ENCODE assay signal across 8 cellular contexts in genomic region chr1:30718091-30718635, GRCh38. TPM values are rescaled to one million over a fixed set of nuclear protein-coding genes. Genes with fewer than 3 reads are reported as not detected.
DNase-seq lines count a peak whose midpoint lies in the region; ATAC-seq and TF ChIP-seq lines count a peak whose summit lies in the region.

No MANE protein-coding gene starts in this region.

- no peaks in the 10 kb centered on the region for H4K20me1 ChIP-seq in KMS-11 (ENCODE audit: insufficient read depth)

- peak; percentile 88 for ATAC-seq in GM21786 (IDR thresholded peaks at IDR 0.05; ENCODE audit: unreplicated experiment)
- peak; percentile 86 for ATAC-seq in naive thymus-derived CD4-positive, alpha-beta T cell

- CTCF ChIA-PET in naive thymus-derived CD4-positive, alpha-beta T cell (lab: Charles Lee), result interaction anchor here (0.6 to 5.2 kb wide), 19 partner anchors 10 to 1536 kb away, joined by 3 to 149 read pairs (median 9); partner anchors contain the start of genes LAPTM5, MECR and SRSF4

- no peak for TF ChIP-seq CTCF in KMS-11 (conservative IDR thresholded peaks at IDR 0.05; ENCODE audit: low read depth, low read length)
- no peak for TF ChIP-seq CTCF in esophagus squamous epithelium (IDR thresholded peaks at IDR 0.05)

- H3K4me3 ChIP-seq in KMS-11 (IDR thresholded peaks at IDR 0.05; ENCODE audit: insufficient read depth, low read depth, low read length) (no peak overlapping the region), esophagus squamous epithelium (peak overlapping the region; percentile 17 to 76 (median 38))
- peak overlapping the region; percentile 58 for H3K4me3 ChIP-seq in naive thymus-derived CD4-positive, alpha-beta T cell (ENCODE audit: low read length)

- H3K4me1 ChIP-seq in KMS-11 (ENCODE audit: low read depth, poor library complexity, severe bottlenecking) (peaks cover 5% of the 10 kb centered on the region), esophagus squamous epithelium (peaks cover 0 to 38% (median 7%) of the 10 kb centered on the region in 3 donors)
- peaks cover 10 to 32% of the 10 kb centered on the region in 2 donors for H3K4me1 ChIP-seq in naive thymus-derived CD4-positive, alpha-beta T cell (ENCODE audit: control insufficient read depth in 2 of 2, insufficient read depth in 2 of 2, low read length in 2 of 2)

- peaks cover 0 to 9% (median 0%) of the 10 kb centered on the region in 5 donors for H3K36me3 Mint-ChIP-seq in naive thymus-derived CD4-positive, alpha-beta T cell

- H3K4me2 ChIP-seq in KMS-11, result peak overlapping the region; percentile 36; the same call in 1 of the 2 replicates

- no peak overlapping the region for H3K27ac ChIP-seq in KMS-11
- H3K27ac ChIP-seq in esophagus squamous epithelium, result peak overlapping the region; percentile 84 to 100 (median 96)
- peak overlapping the region; percentile 100 for H3K27ac ChIP-seq in naive thymus-derived CD4-positive, alpha-beta T cell (ENCODE audit: low read depth, low read length)

- H2AFZ ChIP-seq in KMS-11 (ENCODE audit: low read depth), result no peak overlapping the region

- H3K9me3 ChIP-seq in esophagus squamous epithelium, result peaks cover 0 to 8% (median 6%) of the 10 kb centered on the region in 3 donors
- peaks cover 0 to 9% (median 0%) of the 10 kb centered on the region in 3 experiments for H3K9me3 ChIP-seq in naive thymus-derived CD4-positive, alpha-beta T cell (ENCODE audit: control insufficient read depth in 2 of 3, low read length in 3 of 3)

- POLR2A ChIA-PET in naive thymus-derived CD4-positive, alpha-beta T cell (lab: Charles Lee), result interaction anchor here (0.5 to 42.4 kb wide), 7 partner anchors 13 to 579 kb away, joined by 3 to 1281 read pairs (median 27); partner anchors contain the start of genes LAPTM5, SNRNP40 and ZCCHC17

- intact Hi-C loops in esophagus squamous epithelium (cut with DNase I), result no loop called here
- intact Hi-C loops in naive thymus-derived CD4-positive, alpha-beta T cell (cut with micrococcal nuclease), result loop anchor here (1.0 to 10.0 kb wide), 14 partner anchors 25 to 1981 kb away; partner anchors contain the start of genes PUM1 (in 2 of the 2), SNRNP40 (in 2 of the 2), LAPTM5 (in 1 of the 2) and PTPRU (in 1 of the 2)

- H3K9me3 Mint-ChIP-seq in naive thymus-derived CD4-positive, alpha-beta T cell, result peaks cover 0 to 9% (median 0%) of the 10 kb centered on the region in 11 donors

- peak; percentile 100 for DNase-seq in DMS153 treated with DMSO at 0.1 percent for 48 hours (lab: John Stamatoyannopoulos, UW; ENCODE audit: unreplicated experiment)
- peak; percentile 100 for DNase-seq in activated T-cell treated with anti-CD3 and anti-CD28 coated beads, Interleukin-2, amount 50 U/mL, for 48 hours
- DNase-seq in esophagus squamous epithelium (lab: John Stamatoyannopoulos, UW), result peak; percentile 99
- DNase-seq in naive thymus-derived CD4-positive, alpha-beta T cell, result peak; percentile 96 to 99 (median 99)
- peak; percentile 98 for DNase-seq in stimulated activated CD8-positive, alpha-beta memory T cell treated with anti-CD3 and anti-CD28 coated beads, Interleukin-7, amount 100 ng/mL, for 48 hours (ENCODE audit: extremely low read depth in 1 of 2, low read depth in 1 of 2)

- 0 to 3% methylated on average over 8 to 14 of the region's 50 CpGs for WGBS in esophagus squamous epithelium, 2 donors

- peak overlapping the region; percentile 89 to 98 (median 94) for H3K4me3 Mint-ChIP-seq in naive thymus-derived CD4-positive, alpha-beta T cell

- TF ChIP-seq POLR2A in esophagus squamous epithelium (IDR thresholded peaks at IDR 0.05), result no peak

- H3K79me2 ChIP-seq in KMS-11 (ENCODE audit: insufficient read depth, low read depth), result no peaks in the 10 kb centered on the region

- peaks cover 16 to 47% (median 36%) of the 10 kb centered on the region in 7 donors for H3K4me1 Mint-ChIP-seq in naive thymus-derived CD4-positive, alpha-beta T cell

- H3K27ac Mint-ChIP-seq in naive thymus-derived CD4-positive, alpha-beta T cell, result peak overlapping the region; percentile 81 to 99 (median 96)

- H3K36me3 ChIP-seq in KMS-11 (ENCODE audit: insufficient read depth) (no peaks in the 10 kb centered on the region), esophagus squamous epithelium (peaks cover 0 to 7% (median 0%) of the 10 kb centered on the region in 3 donors)
- peaks cover 0 to 21% (median 0%) of the 10 kb centered on the region in 3 experiments for H3K36me3 ChIP-seq in naive thymus-derived CD4-positive, alpha-beta T cell (ENCODE audit: control insufficient read depth in 2 of 3, insufficient read depth in 3 of 3, low read length in 3 of 3)

- no peak overlapping the region for H3K9ac ChIP-seq in KMS-11

- H3K27me3 ChIP-seq in KMS-11 (ENCODE audit: insufficient read depth, low read depth) (no peaks in the 10 kb centered on the region), esophagus squamous epithelium (no peaks in the 10 kb centered on the region)
- H3K27me3 ChIP-seq in naive thymus-derived CD4-positive, alpha-beta T cell (ENCODE audit: control insufficient read depth in 2 of 2, insufficient read depth in 2 of 2, low read length in 2 of 2), result no peaks in the 10 kb centered on the region

- no peaks in the 10 kb centered on the region for H3K27me3 Mint-ChIP-seq in naive thymus-derived CD4-positive, alpha-beta T cell

TF ChIP-seq in PFSK-1, 5 proteins besides CTCF, POLR2A, EP300 and RAD21:
- peak; percentile 41 for TF ChIP-seq FOXP2 (optimal IDR thresholded peaks at IDR 0.05; ENCODE audit: borderline replicate concordance, extremely low read depth, extremely low read length, insufficient read depth)
- TF ChIP-seq POLR2AphosphoS5 (IDR thresholded peaks at IDR 0.05; ENCODE audit: low read depth, low read length), result no peak

RNA-seq across cellular contexts. Expression of gene MATN1, which starts 5.2 kb away (rescaled TPM):
- 0.63 TPM for polyA plus RNA-seq in PFSK-1 (2012; ENCODE audit: insufficient read length, low read depth)
- total RNA-seq in esophagus squamous epithelium, result not detected
- 1 to 10 TPM in 2 of 5 experiments, under 1 TPM in 3; 0.08 to 3.6 (median 0.22) TPM for total RNA-seq in naive thymus-derived CD4-positive, alpha-beta T cell
- not detected for polyA plus RNA-seq in naive thymus-derived CD4-positive, alpha-beta T cell

RNA-seq across cellular contexts. Expression of gene LAPTM5, which starts 39.4 kb away (rescaled TPM):
- polyA plus RNA-seq in PFSK-1 (2012; ENCODE audit: insufficient read length, low read depth), result 55.4 TPM
- total RNA-seq in esophagus squamous epithelium, result 10 to 100 TPM in 2 of 4 donors, 1 to 10 TPM in 2; 6.3 to 53.4 (median 24.6) TPM
- 100 to 1,000 TPM; 464 to 783 (median 647) TPM for total RNA-seq in naive thymus-derived CD4-positive, alpha-beta T cell
- 100 to 1,000 TPM; 551 to 556 TPM for polyA plus RNA-seq in naive thymus-derived CD4-positive, alpha-beta T cell

Comparison
In these comparisons a context has a peak if more than half of its experiments do, and no peak if none do; other contexts are left out.
1. RNA of gene LAPTM5, which starts 39.4 kb away (total RNA-seq): 464 to 783 TPM in naive thymus-derived CD4-positive, alpha-beta T cell; 6.3 to 53.4 TPM in esophagus squamous epithelium; every median in the first group is over 4 times any median in the second.
2. Peak in every context shown above with its lines, with median percentiles within 50 percentile points of each other: DNase-seq.